In genomic region chr4:158172558-158173258, GRCh38 we compare ENCODE assay signal across 8 cellular contexts. TPM values are rescaled to one million over a fixed set of nuclear protein-coding genes. Genes with fewer than 3 reads are reported as not detected.
DNase-seq lines count a peak whose midpoint lies in the region; ATAC-seq, FAIRE-seq and TF ChIP-seq lines count a peak whose summit lies in the region.

GASK1B (minus strand) TSS chr4:158173025; CDS start chr4:158171375, 1,650 bp downstream.

- in situ Hi-C loops in HAP-1 (cut with MboI; ENCODE audit: low sequenced_read_pairs) = no loop called here

- no peak within 1 kb of the TSS for H3K27ac Mint-ChIP-seq in naive thymus-derived CD8-positive, alpha-beta T cell

- H3K27me3 ChIP-seq in HAP-1 (ENCODE audit: low read depth) (no peaks in the 10 kb centered on the region), breast epithelium (no peaks in the 10 kb centered on the region)

- peak; percentile 36 for DNase-seq in DMS153 treated with DMSO at 0.1 percent for 48 hours (lab: John Stamatoyannopoulos, UW; ENCODE audit: unreplicated experiment)
- DNase-seq in HAP-1 (ENCODE audit: low spot score in 2 of 2) = peak; percentile 73 to 86
- peak; percentile 53 for DNase-seq in NCI-H748 (lab: John Stamatoyannopoulos, UW; ENCODE audit: unreplicated experiment)
- no peak for DNase-seq in breast epithelium (ENCODE audit: low spot score in 2 of 2)
- no peak for DNase-seq in kidney
- DNase-seq in naive thymus-derived CD8-positive, alpha-beta T cell = no peak
- no peak for DNase-seq in 8988T

- no peaks in the 10 kb centered on the region for H3K9me3 Mint-ChIP-seq in naive thymus-derived CD8-positive, alpha-beta T cell

- ATAC-seq in naive thymus-derived CD8-positive, alpha-beta T cell = no peak

- FAIRE-seq in kidney (lab: Jason Lieb, UNC) = peak; percentile 87

- H3K4me1 Mint-ChIP-seq in naive thymus-derived CD8-positive, alpha-beta T cell = peaks cover 0 to 15% (median 5%) of the 10 kb centered on the region in 4 donors

- H3K36me3 ChIP-seq in HAP-1 (replicated peaks) (peaks cover 11% of the 10 kb centered on the region), breast epithelium (no peaks in the 10 kb centered on the region), kidney (ENCODE audit: control insufficient read depth in 1 of 2, insufficient read depth in 2 of 2, low read length in 2 of 2) (no peaks in the 10 kb centered on the region)

- peak within 1 kb of the TSS in 1 of 2 donors; percentile 20 for H3K9ac ChIP-seq in kidney (ENCODE audit: low read length in 2 of 2)

- POLR2A ChIA-PET in naive thymus-derived CD8-positive, alpha-beta T cell (lab: Charles Lee) = no interaction called here

- H3K27me3 Mint-ChIP-seq in naive thymus-derived CD8-positive, alpha-beta T cell = peaks cover 19 to 79% (median 30%) of the 10 kb centered on the region in 5 donors

- H3K9me3 ChIP-seq in HAP-1 (no peaks in the 10 kb centered on the region), breast epithelium (no peaks in the 10 kb centered on the region), kidney (ENCODE audit: control insufficient read depth in 1 of 2, low read length in 2 of 2) (no peaks in the 10 kb centered on the region)

- TF ChIP-seq CTCF in breast epithelium (IDR thresholded peaks at IDR 0.05) (peak; percentile 17 to 45 (median 28)), kidney (IDR thresholded peaks at IDR 0.05; ENCODE audit: borderline replicate concordance, extremely low read depth, insufficient read depth) (peak; percentile 71), subcutaneous adipose tissue (IDR thresholded peaks at IDR 0.05; ENCODE audit: low read depth) (no peak)

- H3K4me3 ChIP-seq in HAP-1 (peak within 1 kb of the TSS; percentile 52), breast epithelium (peak within 1 kb of the TSS; percentile 51 to 81 (median 64)), kidney (ENCODE audit: low read length in 2 of 2) (peak within 1 kb of the TSS; percentile 41 to 48)

- H3K4me3 Mint-ChIP-seq in naive thymus-derived CD8-positive, alpha-beta T cell = peak within 1 kb of the TSS in 1 of 10 donors; percentile 66

- H3K36me3 Mint-ChIP-seq in naive thymus-derived CD8-positive, alpha-beta T cell = no peaks in the 10 kb centered on the region

- H3K4me1 ChIP-seq in HAP-1 (peaks cover 31% of the 10 kb centered on the region), breast epithelium (peaks cover 0 to 12% of the 10 kb centered on the region in 2 donors), kidney (ENCODE audit: control insufficient read depth in 1 of 2, insufficient read depth in 1 of 2, low read depth in 1 of 2, low read length in 2 of 2) (peaks cover 0 to 2% of the 10 kb centered on the region in 2 donors)

- no peak for TF ChIP-seq POLR2A in breast epithelium (IDR thresholded peaks at IDR 0.05)

- intact Hi-C loops in breast epithelium (cut with DNase I; ENCODE audit: low total_unique reads) = loop anchor here (10.0 kb wide), 1 partner anchor 178 kb away; no protein-coding TSS in a partner anchor
- intact Hi-C loops in kidney (cut with DNase I) = loop anchor here (10.0 kb wide), 1 partner anchor 178 kb away; no protein-coding TSS in a partner anchor

- peak within 1 kb of the TSS; percentile 81 to 88 for H3K27ac ChIP-seq in breast epithelium
- H3K27ac ChIP-seq in kidney (ENCODE audit: low read depth in 2 of 2, low read length in 2 of 2) = peak within 1 kb of the TSS; percentile 0 to 35

RNA-seq across cellular contexts. Expression of gene GASK1B, which starts in this region (rescaled TPM):
- total RNA-seq in breast epithelium (10 to 100 TPM; 69.3 to 71.1 (median 70.4) TPM), kidney (38.6 TPM), subcutaneous adipose tissue (10 to 100 TPM; 21.1 to 94.5 (median 74.6) TPM)
- 6.5 TPM for polyA plus RNA-seq in kidney (ENCODE audit: insufficient read depth, low read depth, low replicate concordance)
- under 1 TPM; 0.49 to 0.55 TPM for total RNA-seq in naive thymus-derived CD8-positive, alpha-beta T cell
- polyA plus RNA-seq in naive thymus-derived CD8-positive, alpha-beta T cell = not detected

Comparison
In these comparisons a context has a peak if more than half of its experiments do, and no peak if none do; other contexts are left out.
1. RNA of gene GASK1B (total RNA-seq): 21.1 to 94.5 TPM in subcutaneous adipose tissue, 69.3 to 71.1 TPM in breast epithelium and 38.6 TPM in kidney (single experiment); 0.49 to 0.55 TPM in naive thymus-derived CD8-positive, alpha-beta T cell; every median in the first group is over 10 times any median in the second.
2. DNase-seq: peak in DMS153 treated with DMSO at 0.1 percent for 48 hours (single experiment), HAP-1 (2 of 2) and NCI-H748 (single experiment); none in breast epithelium (0 of 2), kidney (single experiment), naive thymus-derived CD8-positive, alpha-beta T cell (0 of 10) and 8988T (single experiment).
3. Peak in every context shown above with its lines, with median percentiles within 50 percentile points of each other: H3K4me3 ChIP-seq.